In genomic region chr2:99862566-99862965, GRCh38 we compare ENCODE assay signal across 24 cellular contexts.
DNase-seq lines count a peak whose midpoint lies in the region; ATAC-seq and TF ChIP-seq lines count a peak whose summit lies in the region.
"Had no signal": no experiment of that assay in that cellular context is flagged by ENCODE, and none has a peak within 500 bp of the region (broad histone marks: within the 10 kb centered on the region; RNA-seq: fewer than 3 reads in every experiment).

No MANE protein-coding gene starts in this region.

- H2BK15ac ChIP-seq in mesenchymal stem cell (ENCODE audit: low read depth, poor library complexity, severe bottlenecking): no peak overlapping the region

- H3K18ac ChIP-seq in mesenchymal stem cell (ENCODE audit: low read depth in 1 of 2, low read length in 2 of 2): no peak overlapping the region

- H3K9me3 ChIP-seq in mesenchymal stem cell (ENCODE audit: control insufficient read depth, low read length) (no peaks in the 10 kb centered on the region), MM.1S (replicated peaks; ENCODE audit: insufficient read depth, low read length) (no peaks in the 10 kb centered on the region)
- H3K9me3 ChIP-seq: gastroesophageal sphincter, left ventricle myocardium inferior, Peyer's patch, thoracic aorta had no signal

- no peak overlapping the region for H2BK5ac ChIP-seq in mesenchymal stem cell (ENCODE audit: low read depth, low read length, poor library complexity, severe bottlenecking)

- H2AK5ac ChIP-seq in mesenchymal stem cell (ENCODE audit: low read length, severe bottlenecking): no peak overlapping the region

- H3K27me3 ChIP-seq in mesenchymal stem cell (ENCODE audit: control insufficient read depth in 1 of 2, insufficient read depth in 1 of 2, low read length in 2 of 2) (peaks cover 0 to 53% of the 10 kb centered on the region in 2 experiments), MM.1S (replicated peaks; ENCODE audit: insufficient read depth, low read length) (no peaks in the 10 kb centered on the region)
- H3K27me3 ChIP-seq: cardiac muscle cell, gastroesophageal sphincter, Peyer's patch had no signal

- H2BK12ac ChIP-seq in mesenchymal stem cell (ENCODE audit: low read length in 2 of 2): no peak overlapping the region

- H3K79me1 ChIP-seq in mesenchymal stem cell (replicated peaks; ENCODE audit: low read length, poor library complexity, severe bottlenecking): peaks cover 16% of the 10 kb centered on the region

- H3K36me3 ChIP-seq in mesenchymal stem cell (ENCODE audit: control insufficient read depth in 1 of 2, insufficient read depth in 2 of 2, low read depth in 1 of 2, low read length in 2 of 2): no peaks in the 10 kb centered on the region
- H3K36me3 ChIP-seq in MM.1S (replicated peaks; ENCODE audit: insufficient read depth, low read length): no peaks in the 10 kb centered on the region
- H3K36me3 ChIP-seq: cardiac muscle cell, gastroesophageal sphincter, left ventricle myocardium inferior, Peyer's patch, thoracic aorta had no signal

- no peaks in the 10 kb centered on the region for H3F3A ChIP-seq in MM.1S (ENCODE audit: insufficient read depth, low read length)

- H3K4me3 ChIP-seq in mesenchymal stem cell (ENCODE audit: insufficient read depth in 1 of 2, low read depth in 1 of 2, low read length in 2 of 2) (no peak overlapping the region), MM.1S (ENCODE audit: low read length) (no peak overlapping the region)
- H3K4me3 ChIP-seq: cardiac muscle cell, gastroesophageal sphincter, GM23338, left ventricle myocardium inferior, Peyer's patch, thoracic aorta had no signal

- no peak for TF ChIP-seq CTCF in C4-2B (conservative IDR thresholded peaks at IDR 0.05)
- TF ChIP-seq CTCF in MM.1S (IDR thresholded peaks at IDR 0.05; ENCODE audit: low read length): no peak

- H4K20me1 ChIP-seq in MM.1S (ENCODE audit: insufficient read depth, low read length): no peaks in the 10 kb centered on the region

- no peak overlapping the region for H3K14ac ChIP-seq in mesenchymal stem cell (ENCODE audit: low read length in 2 of 2)

- H4K91ac ChIP-seq in mesenchymal stem cell (ENCODE audit: low read length): peak overlapping the region; percentile 34

- H2AFZ ChIP-seq in mesenchymal stem cell (ENCODE audit: low read depth, low read length): no peak overlapping the region
- H2AFZ ChIP-seq in MM.1S (ENCODE audit: low read length): no peak overlapping the region
- H2AFZ ChIP-seq: GM23338 had no signal

- H3K4me2 ChIP-seq in mesenchymal stem cell (ENCODE audit: low read length, poor library complexity, severe bottlenecking) (no peak overlapping the region), MM.1S (ENCODE audit: low read depth, low read length) (no peak overlapping the region)
- H3K4me2 ChIP-seq: GM23338 had no signal

- no peak overlapping the region for H4K8ac ChIP-seq in mesenchymal stem cell (ENCODE audit: low read length)

- H3K4ac ChIP-seq in mesenchymal stem cell (ENCODE audit: low read depth in 1 of 2, low read length in 2 of 2): peak overlapping the region in 1 of 2 experiments; percentile 6

- H3K79me2 ChIP-seq in MM.1S (ENCODE audit: low read length): no peaks in the 10 kb centered on the region

- no peak overlapping the region for H3K23ac ChIP-seq in mesenchymal stem cell (ENCODE audit: low read length in 2 of 2)

- H3K27ac ChIP-seq in C4-2B (peak overlapping the region; percentile 74; the same call in 1 of the 2 replicates), mesenchymal stem cell (ENCODE audit: low read length, poor library complexity, severe bottlenecking) (peak overlapping the region; percentile 33), MM.1S (ENCODE audit: low read length) (no peak overlapping the region)
- H3K27ac ChIP-seq: cardiac muscle cell, gastroesophageal sphincter, left ventricle myocardium inferior, thoracic aorta had no signal

- DNase-seq in Kasumi-1 (lab: John Stamatoyannopoulos, UW) (peak; percentile 59 to 66), OCI-M1 (lab: John Stamatoyannopoulos, UW) (peak; percentile 10), mesenchymal stem cell (no peak), MM.1S (no peak)
- DNase-seq in central memory CD4-positive, alpha-beta T cell: no peak
- DNase-seq: activated CD4-positive, alpha-beta T cell treated with anti-CD3 and anti-CD28 coated beads, Interleukin-2, amount 50 U/mL, for 4 hours; activated CD8-positive, alpha-beta memory T cell treated with anti-CD3 and anti-CD28 coated beads, Interleukin-2, amount 50 U/mL, for 4 hours; aorta; dermis blood vessel endothelial cell; left ventricle myocardium inferior; midbrain; natural killer cell; NCI-H2081; NCI-H226; NCI-H82; Peyer's patch had no signal

- 97% methylated on average over 3 of the region's 3 CpGs for WGBS in mesenchymal stem cell

- H3K4me1 ChIP-seq in mesenchymal stem cell (ENCODE audit: control insufficient read depth, insufficient read depth, low read depth, low read length) (peaks cover 7% of the 10 kb centered on the region), MM.1S (ENCODE audit: low read length) (no peaks in the 10 kb centered on the region)

- H3K9ac ChIP-seq in mesenchymal stem cell (ENCODE audit: low read length) (no peak overlapping the region), MM.1S (ENCODE audit: low read length) (no peak overlapping the region)

- no peak for ATAC-seq in HG02981 (IDR thresholded peaks at IDR 0.05; ENCODE audit: unreplicated experiment)
- ATAC-seq: activated naive CD4-positive, alpha-beta T cell treated with anti-CD3 and anti-CD28 coated beads, Interleukin-2, amount 50 U/mL, for 72 hours; gastroesophageal sphincter; GM23338; natural killer cell; stimulated activated effector memory CD8-positive, alpha-beta T cell treated with anti-CD3 and anti-CD28 coated beads, Interleukin-12 subunit alpha, Interleukin-12 subunit beta, amount 100 ng/mL, for 72 hours had no signal

- peak overlapping the region; percentile 84 for H2BK120ac ChIP-seq in mesenchymal stem cell (ENCODE audit: low read depth, low read length)

- no peaks in the 10 kb centered on the region for H3K9me2 ChIP-seq in MM.1S (replicated peaks; ENCODE audit: insufficient read depth, low read length)

Comparison
In these comparisons a context has a peak if more than half of its experiments do, and no peak if none do; other contexts are left out.
1. DNase-seq: peak in Kasumi-1 (2 of 2) and OCI-M1 (single experiment); none in mesenchymal stem cell (single experiment), MM.1S (single experiment) and central memory CD4-positive, alpha-beta T cell (single experiment).